In genomic region chr1:98051065-98051675, GRCh38 we compare ENCODE assay signal across 8 cellular contexts.
DNase-seq lines count a peak whose midpoint lies in the region; ATAC-seq and TF ChIP-seq lines count a peak whose summit lies in the region.

No MANE protein-coding gene starts in this region.

- H3K4me3 ChIP-seq in gastroesophageal sphincter = no peak overlapping the region

- TF ChIP-seq POLR2A in gastroesophageal sphincter (IDR thresholded peaks at IDR 0.05) = no peak

- 0% methylated on average over 1 of the region's 1 CpG for WGBS in gastroesophageal sphincter (ENCODE audit: low coverage in 1 of 2), 2 donors

- peak; percentile 47 to 76 (median 66) for TF ChIP-seq CTCF in gastroesophageal sphincter (IDR thresholded peaks at IDR 0.05)

- no peak overlapping the region for H3K27ac ChIP-seq in gastroesophageal sphincter

- peak; percentile 46 for ATAC-seq in GM21367 (IDR thresholded peaks at IDR 0.05; ENCODE audit: unreplicated experiment)
- ATAC-seq in gastroesophageal sphincter = no peak
- ATAC-seq in HG03457 (IDR thresholded peaks at IDR 0.05; ENCODE audit: unreplicated experiment) = no peak

- no peaks in the 10 kb centered on the region for H3K36me3 ChIP-seq in gastroesophageal sphincter

- peaks cover 0 to 37% (median 4%) of the 10 kb centered on the region in 3 donors for H3K4me1 ChIP-seq in gastroesophageal sphincter

- TF ChIP-seq EP300 in gastroesophageal sphincter (IDR thresholded peaks at IDR 0.05) = no peak

- DNase-seq in D341Med (ENCODE audit: low spot score) = peak; percentile 50
- DNase-seq in Kasumi-1 (lab: John Stamatoyannopoulos, UW) = peak; percentile 75 to 80
- DNase-seq in RKO (ENCODE audit: low spot score) = peak; percentile 66
- peak; percentile 88 for DNase-seq in activated effector memory CD4-positive, alpha-beta T cell treated with anti-CD3 and anti-CD28 coated beads, Interleukin-2, amount 50 U/mL, for 16 hours
- peak; percentile 93 for DNase-seq in pons (ENCODE audit: low spot score)

- no peaks in the 10 kb centered on the region for H3K9me3 ChIP-seq in gastroesophageal sphincter

- peaks cover 86% of the 10 kb centered on the region for H3K27me3 ChIP-seq in gastroesophageal sphincter
